ENCODE assay signal across 11 cellular contexts in the genomic region with DNA sequence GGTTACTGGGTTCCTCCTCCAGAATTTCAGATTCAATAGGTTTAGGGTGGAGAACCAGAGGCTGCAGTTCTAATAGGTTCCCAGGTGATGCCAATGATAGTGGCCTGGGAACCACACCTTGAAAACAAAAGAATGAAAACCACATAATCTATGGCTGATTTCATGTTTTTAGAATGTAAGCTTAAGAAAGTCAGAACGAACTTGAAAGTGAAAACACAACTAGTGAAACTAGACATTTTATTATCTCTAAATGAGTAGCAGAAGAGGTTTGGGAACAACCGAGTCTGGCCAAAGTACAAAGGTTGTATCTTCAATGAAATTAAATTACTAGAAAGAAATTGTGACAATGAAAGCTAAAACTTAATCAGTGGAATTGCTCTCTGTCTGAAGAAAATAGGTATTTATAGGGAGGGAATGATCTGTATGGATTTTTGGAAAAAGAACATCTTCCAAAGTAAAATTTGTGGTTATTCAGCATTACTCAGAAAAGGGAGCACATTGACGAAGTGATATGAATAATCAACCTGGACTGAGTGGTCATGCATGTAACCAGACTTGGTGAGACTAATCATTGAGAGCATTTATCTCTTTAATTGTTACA. TPM values are rescaled to one million over a fixed set of nuclear protein-coding genes. Genes with fewer than 3 reads are reported as not detected.
DNase-seq lines count a peak whose midpoint lies in the region; ATAC-seq, FAIRE-seq and TF ChIP-seq lines count a peak whose summit lies in the region.
"Had no signal": no experiment of that assay in that cellular context is flagged by ENCODE, and none has a peak within 500 bp of the region (broad histone marks: within the 10 kb centered on the region; RNA-seq: fewer than 3 reads in every experiment).

No MANE protein-coding gene starts in this region.

- no peak overlapping the region for H3K4me2 ChIP-seq in A549

- TF ChIP-seq EP300 in A549 (IDR thresholded peaks at IDR 0.05), result no peak

- no peak for FAIRE-seq in A549 (lab: Jason Lieb, UNC)

- ATAC-seq in A549 (no peak), GM18868 (IDR thresholded peaks at IDR 0.05; ENCODE audit: unreplicated experiment) (peak; percentile 86), HG02623 (IDR thresholded peaks at IDR 0.05; ENCODE audit: unreplicated experiment) (peak; percentile 78), HG03565 (IDR thresholded peaks at IDR 0.05; ENCODE audit: unreplicated experiment) (peak; percentile 86)
- ATAC-seq: CD8-positive, alpha-beta T cell had no signal

- POLR2A ChIA-PET in A549 (lab: Yijun Ruan, JAX), result no interaction called here

- H3K4me1 ChIP-seq in A549, result no peaks in the 10 kb centered on the region

- H3K4me3 ChIP-seq in A549, result no peak overlapping the region

- no peaks in the 10 kb centered on the region for H3K9me3 ChIP-seq in A549

- TF ChIP-seq POLR2A in A549 (IDR thresholded peaks at IDR 0.05; ENCODE audit: low read length), result no peak

- no peak for DNase-seq in A549 (ENCODE audit: low read depth in 1 of 2, low spot score in 1 of 2)
- DNase-seq in SKM-1 (lab: John Stamatoyannopoulos, UW; ENCODE audit: unreplicated experiment), result no peak
- DNase-seq in cortex of kidney (lab: John Stamatoyannopoulos, UW), result no peak
- no peak for DNase-seq in NCI-H2171 treated with DMSO at 0.1 percent for 48 hours (lab: John Stamatoyannopoulos, UW)
- DNase-seq in NCI-H2227 treated with DMSO at 0.1 percent for 48 hours (lab: John Stamatoyannopoulos, UW), result no peak
- DNase-seq: CD8-positive, alpha-beta T cell; H7; NCI-H2081 treated with DMSO at 0.1 percent for 48 hours had no signal

- no peak overlapping the region for H3K27ac ChIP-seq in A549

- CTCF ChIA-PET in A549 (lab: Yijun Ruan, JAX), result interaction anchor here (0.6 to 1.6 kb wide), 2 partner anchors 25 to 183 kb away, joined by 3 to 5 read pairs; partner anchors contain the start of gene CEP120

- no peak for TF ChIP-seq CTCF in A549 (IDR thresholded peaks at IDR 0.05)

- WGBS in A549 (ENCODE audit: missing lambda C conversion rate), result 37% methylated on average over 3 of the region's 3 CpGs

- no peak for TF ChIP-seq RAD21 in A549 (conservative IDR thresholded peaks at IDR 0.05 in 1 of 2, IDR thresholded peaks at IDR 0.05 in 1 of 2)

TF ChIP-seq in A549, 52 proteins besides CTCF, POLR2A, EP300 and RAD21:
- TF ChIP-seq CHD4 (IDR thresholded peaks at IDR 0.05; ENCODE audit: borderline replicate concordance) (no peak), HMGXB4 (CRISPR knock-in tag; IDR thresholded peaks at IDR 0.05; ENCODE audit: borderline replicate concordance) (no peak), RNF2 (IDR thresholded peaks at IDR 0.05; ENCODE audit: borderline replicate concordance, low read depth) (peak; percentile 88; the same call in 1 of the 2 replicates)

RNA-seq across cellular contexts. Expression of gene CEP120, which starts 24.9 kb away (rescaled TPM):
- polyA plus RNA-seq in A549 (2011; rRNA removed) (40.8 and 48.6 TPM in 2 replicates), A549 (2017; fragmentation: RNase III; extraction: RNeasy Plus Mini Kit Qiagen cat#74134 plus additional on column Dnase treatment) (9.7 to 10.2 TPM (median 10.1 TPM) in 3 replicates)
- polyA plus RNA-seq in A549 (2012; cell fraction: cytosol; rRNA removed), result 5.2 and 7.2 TPM in 2 replicates
- 3.8 and 6.3 TPM in 2 replicates for polyA plus RNA-seq in A549 (2012; cell fraction: nucleus; rRNA removed)
- 64.1 and 68.8 TPM in 2 replicates for polyA minus RNA-seq in A549 (2011; rRNA and poly(A)+ RNA removed)

Comparison
In these comparisons a context has a peak if more than half of its experiments do, and no peak if none do; other contexts are left out.
1. ATAC-seq: peak in GM18868 (single experiment), HG02623 (single experiment) and HG03565 (single experiment); none in A549 (0 of 2).